ENCODE assay signal across 1 cellular context in the genomic region with DNA sequence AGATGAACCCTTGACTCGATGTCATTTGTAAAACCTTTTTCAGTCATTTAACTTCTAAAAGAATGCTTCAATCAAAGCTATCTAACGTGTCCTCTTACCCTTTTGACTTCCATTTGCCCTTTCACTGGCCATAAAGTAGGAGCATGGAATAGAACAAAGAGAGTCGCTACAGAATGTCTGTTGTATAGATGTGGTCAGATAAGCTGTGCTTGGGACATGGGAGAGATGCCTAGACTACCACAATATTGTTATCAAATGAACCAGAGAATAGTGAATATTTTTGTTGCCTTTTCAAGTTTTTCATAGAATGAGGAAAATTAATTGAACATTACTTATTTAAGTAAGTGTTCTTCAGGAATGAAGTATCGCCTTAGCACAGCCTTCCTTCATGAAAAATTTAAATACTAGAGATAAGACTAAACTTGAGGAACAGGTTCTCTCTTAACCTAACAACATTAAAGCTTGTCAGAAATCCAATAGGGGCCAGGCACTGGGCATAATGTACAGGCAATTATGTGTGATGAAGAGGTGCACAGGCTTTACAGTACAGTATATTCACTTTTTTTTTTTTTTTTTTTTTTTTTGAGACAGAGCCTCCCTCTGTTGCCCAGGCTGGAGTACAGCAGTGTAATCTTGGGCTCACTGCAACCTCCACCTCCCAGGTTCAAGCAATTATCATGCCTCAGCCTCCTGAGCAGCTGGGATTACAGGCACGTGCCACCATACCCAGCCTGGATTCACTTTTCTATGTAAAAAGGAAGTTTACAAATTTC.
TF ChIP-seq lines count a peak whose summit lies in the region.

No MANE protein-coding gene starts in this region.

TF ChIP-seq in WTC11, 78 proteins besides CTCF, POLR2A, EP300 and RAD21 (continued from another document):
- TF ChIP-seq, protein P1, sequence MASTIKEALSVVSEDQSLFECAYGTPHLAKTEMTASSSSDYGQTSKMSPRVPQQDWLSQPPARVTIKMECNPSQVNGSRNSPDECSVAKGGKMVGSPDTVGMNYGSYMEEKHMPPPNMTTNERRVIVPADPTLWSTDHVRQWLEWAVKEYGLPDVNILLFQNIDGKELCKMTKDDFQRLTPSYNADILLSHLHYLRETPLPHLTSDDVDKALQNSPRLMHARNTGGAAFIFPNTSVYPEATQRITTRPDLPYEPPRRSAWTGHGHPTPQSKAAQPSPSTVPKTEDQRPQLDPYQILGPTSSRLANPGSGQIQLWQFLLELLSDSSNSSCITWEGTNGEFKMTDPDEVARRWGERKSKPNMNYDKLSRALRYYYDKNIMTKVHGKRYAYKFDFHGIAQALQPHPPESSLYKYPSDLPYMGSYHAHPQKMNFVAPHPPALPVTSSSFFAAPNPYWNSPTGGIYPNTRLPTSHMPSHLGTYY (CRISPR knock-in tag; IDR thresholded peaks at IDR 0.05): no peak
